ENCODE assay signal across 32 cellular contexts in genomic region chr21:26179501-26179900, GRCh38.
"Had no signal": no experiment of that assay in that cellular context is flagged by ENCODE, and none has a peak within 500 bp of the region (broad histone marks: within the 10 kb centered on the region; RNA-seq: fewer than 3 reads in every experiment).

No MANE protein-coding gene starts in this region.

- H3K9me3 Mint-ChIP-seq: activated CD4-positive, alpha-beta T cell treated with anti-CD3 and anti-CD28 coated beads, Interleukin-2, amount 10 ng/mL, durations not matched to agents 24 days and 14 days; activated CD8-positive, alpha-beta T cell treated with anti-CD3 and anti-CD28 coated beads for 36 hours; activated T-cell treated with anti-CD3 and anti-CD28 coated beads, Interleukin-2, amount 50 U/mL, for 72 hours had no signal

- H3K27me3 ChIP-seq: ascending aorta, cardiac muscle cell, MG63, Peyer's patch had no signal

- H3K27me3 Mint-ChIP-seq: activated CD8-positive, alpha-beta T cell treated with anti-CD3 and anti-CD28 coated beads for 36 hours had no signal

- DNase-seq: activated CD4-positive, alpha-beta T cell treated with anti-CD3 and anti-CD28 coated beads for 1 hour; activated CD4-positive, alpha-beta T cell treated with anti-CD3 and anti-CD28 coated beads, Interleukin-2, amount 10 ng/mL, durations not matched to agents 24 days and 14 days; activated CD4-positive, alpha-beta T cell treated with anti-CD3 and anti-CD28 coated beads, Interleukin-2, amount 50 U/mL, for 4 hours; activated CD4-positive, CD25-positive, alpha-beta regulatory T cell; activated CD8-positive, alpha-beta T cell treated with anti-CD3 and anti-CD28 coated beads for 36 hours; activated effector memory CD4-positive, alpha-beta T cell treated with anti-CD3 and anti-CD28 coated beads, Interleukin-2, amount 50 U/mL, for 16 hours; activated naive CD4-positive, alpha-beta T cell; activated naive CD4-positive, alpha-beta T cell treated with anti-CD3 and anti-CD28 coated beads, Interleukin-2, amount 50 U/mL, for 16 hours; activated naive CD8-positive, alpha-beta T cell treated with anti-CD3 and anti-CD28 coated beads for 36 hours; activated T-cell treated with anti-CD3 and anti-CD28 coated beads, Interleukin-2, amount 50 U/mL, for 1 hour; activated T-cell treated with anti-CD3 and anti-CD28 coated beads, Interleukin-2, amount 50 U/mL, for 72 hours; amygdala; Karpas-422; MG63; NCI-H1048; NCI-H1105 treated with DMSO at 0.1 percent for 48 hours; NCI-H1436; NCI-H1694 treated with DMSO at 0.1 percent for 48 hours; NCI-H2029; NCI-H345; NCI-H524 treated with DMSO at 0.1 percent for 48 hours; PC-3; Peyer's patch; RPMI8226; SIG-M5; T1000; WERI-Rb-1 had no signal

- H3K4me1 ChIP-seq: ascending aorta, Peyer's patch had no signal

- H3K4me3 Mint-ChIP-seq: activated CD4-positive, alpha-beta T cell treated with anti-CD3 and anti-CD28 coated beads, Interleukin-2, amount 10 ng/mL, durations not matched to agents 24 days and 14 days; activated CD8-positive, alpha-beta T cell treated with anti-CD3 and anti-CD28 coated beads for 36 hours; activated naive CD8-positive, alpha-beta T cell treated with anti-CD3 and anti-CD28 coated beads for 36 hours; activated T-cell treated with anti-CD3 and anti-CD28 coated beads, Interleukin-2, amount 50 U/mL, for 72 hours; activated T-helper 17 cell treated with anti-CD3 and anti-CD28 coated beads, Interleukin-2, amount 50 U/mL, for 72 hours; central memory CD8-positive, alpha-beta T cell had no signal

- H3K9me3 ChIP-seq: ascending aorta, MG63, Peyer's patch had no signal

- H3K36me3 Mint-ChIP-seq: activated naive CD8-positive, alpha-beta T cell treated with anti-CD3 and anti-CD28 coated beads for 36 hours had no signal

- H3K27ac ChIP-seq: ascending aorta, cardiac muscle cell, Peyer's patch, WERI-Rb-1 had no signal

- H3K36me3 ChIP-seq: ascending aorta, cardiac muscle cell, MG63, Peyer's patch, WERI-Rb-1 had no signal

- H3K4me3 ChIP-seq: ascending aorta, cardiac muscle cell, MG63, Peyer's patch had no signal

- H3K27ac Mint-ChIP-seq: activated CD4-positive, alpha-beta T cell treated with anti-CD3 and anti-CD28 coated beads, Interleukin-2, amount 10 ng/mL, durations not matched to agents 24 days and 14 days; activated CD8-positive, alpha-beta T cell treated with anti-CD3 and anti-CD28 coated beads for 36 hours; activated naive CD8-positive, alpha-beta T cell treated with anti-CD3 and anti-CD28 coated beads for 36 hours; activated T-cell treated with anti-CD3 and anti-CD28 coated beads, Interleukin-2, amount 50 U/mL, for 72 hours; activated T-helper 17 cell treated with anti-CD3 and anti-CD28 coated beads, Interleukin-2, amount 50 U/mL, for 72 hours had no signal

- ATAC-seq: activated CD8-positive, alpha-beta T cell treated with anti-CD3 and anti-CD28 coated beads for 36 hours; activated T-cell treated with anti-CD3 and anti-CD28 coated beads, Interleukin-2, amount 50 U/mL, for 72 hours; activated T-helper 17 cell treated with anti-CD3 and anti-CD28 coated beads, Interleukin-2, amount 50 U/mL, for 72 hours; PC-3; Right ventricle myocardium inferior had no signal

- H3K4me1 Mint-ChIP-seq: activated CD4-positive, alpha-beta T cell treated with anti-CD3 and anti-CD28 coated beads, Interleukin-2, amount 10 ng/mL, durations not matched to agents 24 days and 14 days; activated naive CD8-positive, alpha-beta T cell treated with anti-CD3 and anti-CD28 coated beads for 36 hours; activated T-helper 17 cell treated with anti-CD3 and anti-CD28 coated beads, Interleukin-2, amount 50 U/mL, for 72 hours; central memory CD8-positive, alpha-beta T cell had no signal
